Comparison of ENCODE assay signal across 8 cellular contexts in genomic region chr6:28802417-28803336, GRCh38.
DNase-seq lines count a peak whose midpoint lies in the region; FAIRE-seq and TF ChIP-seq lines count a peak whose summit lies in the region.

No MANE protein-coding gene starts in this region.

- TF ChIP-seq POLR2A in GM12892 (IDR thresholded peaks at IDR 0.05; ENCODE audit: low read depth, low read length), result no peak

- peak overlapping the region in 1 of 7 donors; percentile 12 for H3K27ac Mint-ChIP-seq in CD4-positive, alpha-beta memory T cell

- H3K36me3 ChIP-seq in CD4-positive, alpha-beta memory T cell (ENCODE audit: insufficient read depth, low read length), result no peaks in the 10 kb centered on the region

- no peaks in the 10 kb centered on the region for H3K9me3 ChIP-seq in CD4-positive, alpha-beta memory T cell (ENCODE audit: control insufficient read depth in 1 of 2, low read length in 2 of 2)

- peak; percentile 61 for DNase-seq in stimulated activated CD4-positive, alpha-beta T cell treated with anti-CD3 and anti-CD28 coated beads, Interleukin-15, amount 100 ng/mL, for 24 hours
- DNase-seq in stimulated activated CD4-positive, alpha-beta T cell treated with anti-CD3 and anti-CD28 coated beads, Interleukin-12 subunit alpha, Interleukin-12 subunit beta, amount 100 ng/mL, for 4 hours, result no peak
- peak; percentile 42 for DNase-seq in NCI-H2227 treated with DMSO at 0.1 percent for 48 hours (lab: John Stamatoyannopoulos, UW)
- DNase-seq in cerebellar cortex (ENCODE audit: low spot score), result peak; percentile 56
- no peak for DNase-seq in GM12892 (ENCODE audit: insufficient read length)
- DNase-seq in CD4-positive, alpha-beta memory T cell, result no peak
- DNase-seq in SK-N-DZ (ENCODE audit: low spot score), result no peak
- no peak for DNase-seq in effector CD4-positive, alpha-beta T cell

- peaks cover 52 to 59% of the 10 kb centered on the region in 2 donors for H3K27me3 Mint-ChIP-seq in CD4-positive, alpha-beta memory T cell

- H3K4me3 Mint-ChIP-seq in CD4-positive, alpha-beta memory T cell, result peak overlapping the region in 1 of 8 donors; percentile 15

- CTCF ChIA-PET in CD4-positive, alpha-beta memory T cell (lab: Charles Lee; ENCODE audit: partially characterized antibody), result no interaction called here

- H3K4me3 ChIP-seq in CD4-positive, alpha-beta memory T cell (ENCODE audit: low read length in 2 of 2), result no peak overlapping the region

- no peaks in the 10 kb centered on the region for H3K4me1 ChIP-seq in CD4-positive, alpha-beta memory T cell (ENCODE audit: insufficient read depth, low read length)

- no peaks in the 10 kb centered on the region for H3K36me3 Mint-ChIP-seq in CD4-positive, alpha-beta memory T cell

- peaks cover 24% of the 10 kb centered on the region for H3K27me3 ChIP-seq in CD4-positive, alpha-beta memory T cell (ENCODE audit: insufficient read depth, low read length)

- no peak overlapping the region for H3K27ac ChIP-seq in CD4-positive, alpha-beta memory T cell (ENCODE audit: low read depth, low read length)

- peaks cover 0 to 6% (median 0%) of the 10 kb centered on the region in 4 donors for H3K4me1 Mint-ChIP-seq in CD4-positive, alpha-beta memory T cell

- intact Hi-C loops in CD4-positive, alpha-beta memory T cell (cut with micrococcal nuclease), result no loop called here

- POLR2A ChIA-PET in CD4-positive, alpha-beta memory T cell (lab: Charles Lee; ENCODE audit: partially characterized antibody), result no interaction called here

- H3K9me3 Mint-ChIP-seq in CD4-positive, alpha-beta memory T cell, result peaks cover under 1 to 20% (median 5%) of the 10 kb centered on the region in 8 donors

- FAIRE-seq in GM12892 (lab: Jason Lieb, UNC), result no peak

Comparison
In these comparisons a context has a peak if more than half of its experiments do, and no peak if none do; other contexts are left out.
1. DNase-seq: peak in stimulated activated CD4-positive, alpha-beta T cell treated with anti-CD3 and anti-CD28 coated beads, Interleukin-15, amount 100 ng/mL, for 24 hours (single experiment), NCI-H2227 treated with DMSO at 0.1 percent for 48 hours (single experiment) and cerebellar cortex (single experiment); none in stimulated activated CD4-positive, alpha-beta T cell treated with anti-CD3 and anti-CD28 coated beads, Interleukin-12 subunit alpha, Interleukin-12 subunit beta, amount 100 ng/mL, for 4 hours (single experiment), GM12892 (single experiment), CD4-positive, alpha-beta memory T cell (0 of 5), SK-N-DZ (single experiment) and effector CD4-positive, alpha-beta T cell (single experiment).